In genomic region chr17:37147301-37147812, GRCh38 we compare ENCODE assay signal across 8 cellular contexts.
A peak's percentile ranks its signal among the peaks of the same experiment; 100 is the strongest.
DNase-seq lines count a peak whose midpoint lies in the region; ATAC-seq, FAIRE-seq and TF ChIP-seq lines count a peak whose summit lies in the region.

No MANE protein-coding gene starts in this region.

- no peak overlapping the region for H2BK120ac ChIP-seq in mesenchymal stem cell (ENCODE audit: low read depth, low read length)

- WGBS in mesenchymal stem cell = 100% methylated on average over 2 of the region's 4 CpGs

- no peaks in the 10 kb centered on the region for H3K9me3 Mint-ChIP-seq in T-helper 1 cell treated with Interleukin-12 subunit alpha and Interleukin-12 subunit beta and Interleukin-4 antibody, amounts not matched to agents 30 μg/mL and 1 μg/mL, for 36 hours

- H3K36me3 ChIP-seq in mesenchymal stem cell (ENCODE audit: control insufficient read depth in 1 of 2, insufficient read depth in 2 of 2, low read depth in 1 of 2, low read length in 2 of 2) (peaks cover 7 to 77% of the 10 kb centered on the region in 2 experiments), WERI-Rb-1 (peaks cover 21% of the 10 kb centered on the region)

- peak; percentile 15; the same call in 1 of the 2 replicates for TF ChIP-seq POLR2A in GM12892 (IDR thresholded peaks at IDR 0.05; ENCODE audit: low read depth, low read length)

- no peak overlapping the region for H3K14ac ChIP-seq in mesenchymal stem cell (ENCODE audit: low read length in 2 of 2)

- no peak overlapping the region for H2BK15ac ChIP-seq in mesenchymal stem cell (ENCODE audit: low read depth, poor library complexity, severe bottlenecking)

- peaks cover 2% of the 10 kb centered on the region for H3K79me1 ChIP-seq in mesenchymal stem cell (replicated peaks; ENCODE audit: low read length, poor library complexity, severe bottlenecking)

- no peak for FAIRE-seq in GM12892 (lab: Jason Lieb, UNC)
- FAIRE-seq in urothelium cell line (lab: Jason Lieb, UNC) = no peak

- no peak overlapping the region for H2BK12ac ChIP-seq in mesenchymal stem cell (ENCODE audit: low read length in 2 of 2)

- no peaks in the 10 kb centered on the region for H3K27me3 Mint-ChIP-seq in T-helper 1 cell treated with Interleukin-12 subunit alpha and Interleukin-12 subunit beta and Interleukin-4 antibody, amounts not matched to agents 30 μg/mL and 1 μg/mL, for 36 hours (ENCODE audit: low read depth)

- H3K27ac ChIP-seq in mesenchymal stem cell (ENCODE audit: low read length, poor library complexity, severe bottlenecking) = peak overlapping the region; percentile 15
- no peak overlapping the region for H3K27ac ChIP-seq in WERI-Rb-1

- peaks cover 14% of the 10 kb centered on the region for H3K36me3 Mint-ChIP-seq in T-helper 1 cell treated with Interleukin-12 subunit alpha and Interleukin-12 subunit beta and Interleukin-4 antibody, amounts not matched to agents 30 μg/mL and 1 μg/mL, for 36 hours (ENCODE audit: low read depth)

- H3K9ac ChIP-seq in mesenchymal stem cell (ENCODE audit: low read length) = no peak overlapping the region

- H3K4me1 ChIP-seq in mesenchymal stem cell (ENCODE audit: control insufficient read depth, insufficient read depth, low read depth, low read length) = no peaks in the 10 kb centered on the region

- H2BK5ac ChIP-seq in mesenchymal stem cell (ENCODE audit: low read depth, low read length, poor library complexity, severe bottlenecking) = no peak overlapping the region

- H3K18ac ChIP-seq in mesenchymal stem cell (ENCODE audit: low read depth in 1 of 2, low read length in 2 of 2) = no peak overlapping the region

- peak overlapping the region; percentile 29 for H3K27ac Mint-ChIP-seq in T-helper 1 cell treated with Interleukin-12 subunit alpha and Interleukin-12 subunit beta and Interleukin-4 antibody, amounts not matched to agents 30 μg/mL and 1 μg/mL, for 36 hours

- no peak for TF ChIP-seq CTCF in WERI-Rb-1 (IDR thresholded peaks at IDR 0.05; ENCODE audit: low read depth, low read length)

- no peak overlapping the region for H2AFZ ChIP-seq in mesenchymal stem cell (ENCODE audit: low read depth, low read length)

- H3K4me3 ChIP-seq in mesenchymal stem cell (ENCODE audit: insufficient read depth in 1 of 2, low read depth in 1 of 2, low read length in 2 of 2) (no peak overlapping the region), WERI-Rb-1 (ENCODE audit: low read depth, low read length) (no peak overlapping the region)

- H3K9me3 ChIP-seq in mesenchymal stem cell (ENCODE audit: control insufficient read depth, low read length) (no peaks in the 10 kb centered on the region), WERI-Rb-1 (ENCODE audit: severe bottlenecking) (no peaks in the 10 kb centered on the region)

- ATAC-seq in HG02678 (IDR thresholded peaks at IDR 0.05; ENCODE audit: unreplicated experiment) = peak; percentile 84

- no peak overlapping the region for H3K4me2 ChIP-seq in mesenchymal stem cell (ENCODE audit: low read length, poor library complexity, severe bottlenecking)

- H4K91ac ChIP-seq in mesenchymal stem cell (ENCODE audit: low read length) = no peak overlapping the region

- no peak overlapping the region for H3K23ac ChIP-seq in mesenchymal stem cell (ENCODE audit: low read length in 2 of 2)

- H3K4me3 Mint-ChIP-seq in T-helper 1 cell treated with Interleukin-12 subunit alpha and Interleukin-12 subunit beta and Interleukin-4 antibody, amounts not matched to agents 30 μg/mL and 1 μg/mL, for 36 hours = peak overlapping the region; percentile 16

- no peaks in the 10 kb centered on the region for H3K27me3 ChIP-seq in mesenchymal stem cell (ENCODE audit: control insufficient read depth in 1 of 2, insufficient read depth in 1 of 2, low read length in 2 of 2)
- H3K27me3 ChIP-seq in WERI-Rb-1 (ENCODE audit: insufficient read depth, low read depth, severe bottlenecking) = no peaks in the 10 kb centered on the region

- peak; percentile 19 for DNase-seq in GM12892 (ENCODE audit: insufficient read length)
- DNase-seq in mesenchymal stem cell = no peak
- no peak for DNase-seq in urothelium cell line (ENCODE audit: low spot score)
- no peak for DNase-seq in NCI-H446 treated with DMSO at 0.1 percent for 48 hours (lab: John Stamatoyannopoulos, UW)
- DNase-seq in mesenteric fat pad (ENCODE audit: low spot score) = no peak
- no peak for DNase-seq in WERI-Rb-1

- peaks cover 16% of the 10 kb centered on the region for H3K4me1 Mint-ChIP-seq in T-helper 1 cell treated with Interleukin-12 subunit alpha and Interleukin-12 subunit beta and Interleukin-4 antibody, amounts not matched to agents 30 μg/mL and 1 μg/mL, for 36 hours (ENCODE audit: low read depth)

- H4K8ac ChIP-seq in mesenchymal stem cell (ENCODE audit: low read length) = no peak overlapping the region

- H2AK5ac ChIP-seq in mesenchymal stem cell (ENCODE audit: low read length, severe bottlenecking) = no peak overlapping the region

- H3K4ac ChIP-seq in mesenchymal stem cell (ENCODE audit: low read depth in 1 of 2, low read length in 2 of 2) = no peak overlapping the region
